ENCODE assay signal across 8 cellular contexts in the genomic region with DNA sequence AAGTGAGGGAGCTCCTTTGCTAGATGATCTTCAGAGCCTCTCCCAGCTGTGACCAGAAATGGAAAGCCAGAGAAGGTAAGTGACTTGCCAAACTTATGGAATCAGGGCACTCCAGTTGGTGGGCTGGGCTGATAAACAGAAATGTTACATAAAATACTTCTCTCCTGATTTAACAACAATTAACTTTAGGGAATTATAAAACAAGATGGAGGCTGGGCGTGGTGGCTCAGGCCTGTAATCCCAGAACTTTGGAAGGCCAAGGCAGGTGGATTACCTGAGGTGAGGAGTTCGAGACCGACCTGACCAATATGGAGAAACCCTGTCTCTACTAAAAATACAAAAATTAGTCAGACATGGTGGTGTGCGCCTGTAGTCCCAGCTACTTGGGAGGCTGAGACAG. TPM values are rescaled to one million over a fixed set of nuclear protein-coding genes. Genes with fewer than 3 reads are reported as not detected.
DNase-seq lines count a peak whose midpoint lies in the region; ATAC-seq and TF ChIP-seq lines count a peak whose summit lies in the region.

No MANE protein-coding gene starts in this region.

- H3K27me3 ChIP-seq in ACC112 (ENCODE audit: insufficient read depth, low read length) (peaks cover 7% of the 10 kb centered on the region; the same call in 1 of the 2 replicates), adipocyte (replicated peaks; ENCODE audit: control insufficient read depth, insufficient read depth, low read length) (no peaks in the 10 kb centered on the region)
- no peaks in the 10 kb centered on the region for H3K27me3 ChIP-seq in naive thymus-derived CD4-positive, alpha-beta T cell (ENCODE audit: control insufficient read depth in 2 of 2, insufficient read depth in 2 of 2, low read length in 2 of 2)

- no peak overlapping the region; the same call in 1 of the 2 replicates for H3K27ac Mint-ChIP-seq in HFFc6
- peak overlapping the region; percentile 95 to 99 (median 96) for H3K27ac Mint-ChIP-seq in naive thymus-derived CD4-positive, alpha-beta T cell

- H3K9ac ChIP-seq in adipocyte (ENCODE audit: low read length): peak overlapping the region; percentile 95

- peaks cover 34% of the 10 kb centered on the region for H3K36me3 Mint-ChIP-seq in HFFc6 (ENCODE audit: low read depth)
- peaks cover 8 to 24% (median 19%) of the 10 kb centered on the region in 5 donors for H3K36me3 Mint-ChIP-seq in naive thymus-derived CD4-positive, alpha-beta T cell

- H2AFZ ChIP-seq in ACC112 (ENCODE audit: low read length, unreplicated experiment): peak overlapping the region; percentile 79

- no peaks in the 10 kb centered on the region; the same call in 1 of the 2 replicates for H3K27me3 Mint-ChIP-seq in HFFc6 (ENCODE audit: insufficient read depth)
- H3K27me3 Mint-ChIP-seq in naive thymus-derived CD4-positive, alpha-beta T cell: peaks cover 0 to 10% (median 6%) of the 10 kb centered on the region in 5 donors

- intact Hi-C loops in naive thymus-derived CD4-positive, alpha-beta T cell (cut with micrococcal nuclease): loop anchor here (2.0 to 10.0 kb wide), 5 partner anchors 87 to 1490 kb away; partner anchors contain the start of genes FASTKD3 (in 2 of the 2) and MTRR (in 2 of the 2)

- H3K79me2 ChIP-seq in ACC112 (ENCODE audit: control insufficient read depth, insufficient read depth, low read length, unreplicated experiment): peaks cover 39% of the 10 kb centered on the region

- H3K4me1 ChIP-seq in ACC112 (ENCODE audit: control insufficient read depth, insufficient read depth, low read length, unreplicated experiment) (peaks cover 6% of the 10 kb centered on the region), adipocyte (ENCODE audit: control insufficient read depth, insufficient read depth, low read length) (peaks cover 14% of the 10 kb centered on the region)
- peaks cover 23 to 24% of the 10 kb centered on the region in 2 donors for H3K4me1 ChIP-seq in naive thymus-derived CD4-positive, alpha-beta T cell (ENCODE audit: control insufficient read depth in 2 of 2, insufficient read depth in 2 of 2, low read length in 2 of 2)

- H3K4me3 Mint-ChIP-seq in HFFc6: peak overlapping the region; percentile 100
- peak overlapping the region; percentile 89 to 100 (median 98) for H3K4me3 Mint-ChIP-seq in naive thymus-derived CD4-positive, alpha-beta T cell

- no peak for ATAC-seq in naive thymus-derived CD4-positive, alpha-beta T cell
- ATAC-seq in HG03159 (IDR thresholded peaks at IDR 0.05; ENCODE audit: unreplicated experiment) (no peak), HG03520 (IDR thresholded peaks at IDR 0.05; ENCODE audit: unreplicated experiment) (no peak)

- H3K4me1 Mint-ChIP-seq in HFFc6 (ENCODE audit: low read depth): peaks cover 19% of the 10 kb centered on the region
- peaks cover 27 to 53% (median 44%) of the 10 kb centered on the region in 7 donors for H3K4me1 Mint-ChIP-seq in naive thymus-derived CD4-positive, alpha-beta T cell

- H3K27ac ChIP-seq in ACC112 (ENCODE audit: low read depth, low read length) (no peak overlapping the region), RWPE1 (no peak overlapping the region)
- peak overlapping the region; percentile 94 for H3K27ac ChIP-seq in naive thymus-derived CD4-positive, alpha-beta T cell (ENCODE audit: low read depth, low read length)

- TF ChIP-seq CTCF in HFFc6 (IDR thresholded peaks at IDR 0.05) (no peak), RWPE1 (conservative IDR thresholded peaks at IDR 0.05; ENCODE audit: low read depth) (no peak)

- CTCF ChIA-PET in naive thymus-derived CD4-positive, alpha-beta T cell (lab: Charles Lee): no interaction called here
- CTCF ChIA-PET in RWPE1 (lab: Yijun Ruan, JAX): no interaction called here

- H3K4me3 ChIP-seq in ACC112 (ENCODE audit: low read depth, low read length): peak overlapping the region; percentile 94
- peak overlapping the region; percentile 96 for H3K4me3 ChIP-seq in adipocyte (ENCODE audit: low read length)
- H3K4me3 ChIP-seq in naive thymus-derived CD4-positive, alpha-beta T cell (ENCODE audit: low read length): peak overlapping the region; percentile 92

- H3K36me3 ChIP-seq in ACC112 (ENCODE audit: insufficient read depth, low read length): peaks cover 23% of the 10 kb centered on the region
- peaks cover 25% of the 10 kb centered on the region for H3K36me3 ChIP-seq in adipocyte (ENCODE audit: control insufficient read depth, insufficient read depth, low read length, severe bottlenecking)
- H3K36me3 ChIP-seq in naive thymus-derived CD4-positive, alpha-beta T cell (ENCODE audit: control insufficient read depth in 2 of 3, insufficient read depth in 3 of 3, low read length in 3 of 3): peaks cover 5 to 28% (median 13%) of the 10 kb centered on the region in 3 experiments

- no peaks in the 10 kb centered on the region for H3K9me3 Mint-ChIP-seq in HFFc6
- no peaks in the 10 kb centered on the region for H3K9me3 Mint-ChIP-seq in naive thymus-derived CD4-positive, alpha-beta T cell

- POLR2A ChIA-PET in naive thymus-derived CD4-positive, alpha-beta T cell (lab: Charles Lee): interaction anchor here (0.7 to 2.2 kb wide), 7 partner anchors 16 to 957 kb away, joined by 4 to 12 read pairs (median 6); partner anchors contain the start of genes ICE1, NSUN2, SRD5A1 and TENT4A
- POLR2A ChIA-PET in RWPE1 (lab: Yijun Ruan, JAX; ENCODE audit: low non-redundant PET): no interaction called here

- H3K9me3 ChIP-seq in adipocyte (ENCODE audit: control insufficient read depth, low read length): no peaks in the 10 kb centered on the region
- H3K9me3 ChIP-seq in naive thymus-derived CD4-positive, alpha-beta T cell (ENCODE audit: control insufficient read depth in 2 of 3, low read length in 3 of 3): no peaks in the 10 kb centered on the region

- no peak for DNase-seq in HFFc6
- DNase-seq in adipocyte (ENCODE audit: low read depth): no peak
- DNase-seq in naive thymus-derived CD4-positive, alpha-beta T cell: no peak
- DNase-seq in RWPE1 (ENCODE audit: low spot score): no peak
- no peak for DNase-seq in SK-N-DZ (ENCODE audit: low spot score)

RNA-seq across cellular contexts. Expression of gene MED10, which starts 0.9 kb away (rescaled TPM):
- total RNA-seq in HFFc6 (2021; fragmentation: NEBNext Ultra II Directional; extraction: Animal tissue kit (Norgen Biotek cat#: 25700)): 10 to 100 TPM; 41.1 to 48.1 (median 45.9) TPM
- total RNA-seq in naive thymus-derived CD4-positive, alpha-beta T cell: 10 to 100 TPM; 46.0 to 79.7 (median 61.2) TPM
- 100 to 1,000 TPM; 106 to 121 TPM for polyA plus RNA-seq in naive thymus-derived CD4-positive, alpha-beta T cell
- 13.5 and 13.8 TPM in 2 replicates for polyA plus RNA-seq in SK-N-DZ (2014; cell fraction: cytosol; rRNA removed)
- polyA plus RNA-seq in SK-N-DZ (2014; cell fraction: nucleus; rRNA removed): 18.9 and 27.4 TPM in 2 replicates
